10 cellular contexts compared by ENCODE assay signal in the genomic region with DNA sequence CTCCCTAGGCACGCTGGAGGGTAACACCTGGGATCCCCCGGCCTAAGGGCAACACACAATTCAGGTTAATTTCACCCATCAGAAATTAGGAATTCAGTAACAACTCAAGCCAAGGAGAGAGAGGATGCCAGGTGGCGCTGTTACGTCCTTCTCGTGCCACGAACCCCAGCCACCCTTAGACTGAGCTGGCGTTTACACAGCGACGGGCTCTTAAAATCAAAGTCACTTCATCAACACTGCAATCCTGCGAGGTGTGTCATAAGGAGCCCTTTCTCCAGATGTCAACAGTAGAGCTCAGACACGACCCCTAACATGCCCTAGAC.
A peak's percentile ranks its signal among the peaks of the same experiment; 100 is the strongest.
DNase-seq lines count a peak whose midpoint lies in the region; TF ChIP-seq lines count a peak whose summit lies in the region.
"Had no signal": no experiment of that assay in that cellular context is flagged by ENCODE, and none has a peak within 500 bp of the region (broad histone marks: within the 10 kb centered on the region; RNA-seq: fewer than 3 reads in every experiment).

No MANE protein-coding gene starts in this region.

- no peaks in the 10 kb centered on the region for H3K27me3 ChIP-seq in right atrium auricular region
- H3K27me3 ChIP-seq in vagina: no peaks in the 10 kb centered on the region
- H3K27me3 ChIP-seq in osteoblast (ENCODE audit: insufficient read depth, low read length): no peaks in the 10 kb centered on the region

- H3K36me3 ChIP-seq in right atrium auricular region: no peaks in the 10 kb centered on the region
- no peaks in the 10 kb centered on the region for H3K36me3 ChIP-seq in vagina
- no peaks in the 10 kb centered on the region for H3K36me3 ChIP-seq in osteoblast (ENCODE audit: insufficient read depth, low read length)
- H3K36me3 ChIP-seq: thoracic aorta had no signal

- no peaks in the 10 kb centered on the region for H3K4me1 ChIP-seq in right atrium auricular region
- H3K4me1 ChIP-seq in vagina: no peaks in the 10 kb centered on the region
- H3K4me1 ChIP-seq in osteoblast (ENCODE audit: insufficient read depth, low read length): no peaks in the 10 kb centered on the region

- H3K4me3 ChIP-seq in right atrium auricular region (no peak overlapping the region), vagina (no peak overlapping the region), osteoblast (ENCODE audit: insufficient read depth, low read length) (no peak overlapping the region)
- H3K4me3 ChIP-seq: thoracic aorta had no signal

- intact Hi-C loops in cardiac septum (cut with DNase I) (no loop called here), vagina (cut with DNase I) (no loop called here)

- H3K27ac ChIP-seq in right atrium auricular region: no peak overlapping the region
- H3K27ac ChIP-seq in substantia nigra (ENCODE audit: low read depth, low read length, poor library complexity, severe bottlenecking): no peak overlapping the region
- H3K27ac ChIP-seq in vagina: no peak overlapping the region
- no peak overlapping the region for H3K27ac ChIP-seq in osteoblast (ENCODE audit: low read depth, low read length)
- H3K27ac ChIP-seq: thoracic aorta had no signal

- no peaks in the 10 kb centered on the region for H3K9me3 ChIP-seq in right atrium auricular region
- no peaks in the 10 kb centered on the region for H3K9me3 ChIP-seq in vagina
- no peaks in the 10 kb centered on the region for H3K9me3 ChIP-seq in osteoblast (ENCODE audit: low read depth, low read length)
- H3K9me3 ChIP-seq: thoracic aorta had no signal

- H3K79me2 ChIP-seq in osteoblast (ENCODE audit: insufficient read depth, low read length): no peaks in the 10 kb centered on the region

- H2AFZ ChIP-seq in osteoblast (ENCODE audit: low read length): no peak overlapping the region

- H3K4me2 ChIP-seq in osteoblast (ENCODE audit: insufficient read depth, low read length): no peak overlapping the region

- TF ChIP-seq CTCF in right atrium auricular region (IDR thresholded peaks at IDR 0.05) (no peak), vagina (IDR thresholded peaks at IDR 0.05) (no peak), osteoblast (IDR thresholded peaks at IDR 0.05; ENCODE audit: extremely low read depth, low read depth, low read length) (no peak)

- no peak for TF ChIP-seq POLR2A in vagina (IDR thresholded peaks at IDR 0.05)

- DNase-seq in cardiac septum (ENCODE audit: low spot score) (peak; percentile 24), right atrium auricular region (ENCODE audit: low spot score) (no peak), NCI-H2196 treated with DMSO at 0.1 percent for 48 hours (lab: John Stamatoyannopoulos, UW; ENCODE audit: unreplicated experiment) (peak; percentile 15), globus pallidus (ENCODE audit: low spot score) (peak; percentile 74), substantia nigra (lab: John Stamatoyannopoulos, UW) (peak in 26 of 49 donors; percentile 0 to 53 (median 28)), vagina (ENCODE audit: extremely low spot score in 2 of 2) (no peak), osteoblast (ENCODE audit: insufficient read length, low spot score, missing footprints) (no peak), HK-2 (ENCODE audit: unreplicated experiment) (no peak)
- DNase-seq: NCI-H1436 treated with DMSO at 0.1 percent for 48 hours had no signal

- no peaks in the 10 kb centered on the region for H4K20me1 ChIP-seq in osteoblast (ENCODE audit: insufficient read depth, low read length)

Comparison
In these comparisons a context has a peak if more than half of its experiments do, and no peak if none do; other contexts are left out.
1. DNase-seq: peak in cardiac septum (single experiment), NCI-H2196 treated with DMSO at 0.1 percent for 48 hours (single experiment), globus pallidus (single experiment) and substantia nigra (26 of 49); none in right atrium auricular region (single experiment), vagina (0 of 2), osteoblast (single experiment) and HK-2 (single experiment).